ENCODE assay signal across 17 cellular contexts in genomic region chr3:73616056-73616455, GRCh38. TPM values are rescaled to one million over a fixed set of nuclear protein-coding genes. Genes with fewer than 3 reads are reported as not detected.
DNase-seq lines count a peak whose midpoint lies in the region; ATAC-seq and TF ChIP-seq lines count a peak whose summit lies in the region.
"Had no signal": no experiment of that assay in that cellular context is flagged by ENCODE, and none has a peak within 500 bp of the region (broad histone marks: within the 10 kb centered on the region; RNA-seq: fewer than 3 reads in every experiment).

No MANE protein-coding gene starts in this region.

- no peaks in the 10 kb centered on the region for H3K36me3 ChIP-seq in esophagus muscularis mucosa
- no peaks in the 10 kb centered on the region for H3K36me3 ChIP-seq in gastrocnemius medialis
- H3K36me3 ChIP-seq in transverse colon, result no peaks in the 10 kb centered on the region
- H3K36me3 ChIP-seq: BE2C had no signal

- peaks cover 58 to 100% (median 95%) of the 10 kb centered on the region in 4 donors for H3K4me1 ChIP-seq in esophagus muscularis mucosa
- H3K4me1 ChIP-seq in gastrocnemius medialis, result peaks cover 80 to 84% of the 10 kb centered on the region in 2 donors
- H3K4me1 ChIP-seq in transverse colon, result peaks cover 0 to 50% (median 16%) of the 10 kb centered on the region in 4 donors
- H3K4me1 ChIP-seq: A549, BE2C had no signal

- no peak for TF ChIP-seq EP300 in esophagus muscularis mucosa (IDR thresholded peaks at IDR 0.05)
- TF ChIP-seq EP300 in transverse colon (IDR thresholded peaks at IDR 0.05; ENCODE audit: low read depth), result no peak

- TF ChIP-seq POLR2A in esophagus muscularis mucosa (IDR thresholded peaks at IDR 0.05; ENCODE audit: low read depth) (no peak), gastrocnemius medialis (IDR thresholded peaks at IDR 0.05) (peak in 1 of 2 donors; percentile 44), transverse colon (IDR thresholded peaks at IDR 0.05) (no peak)

- DNase-seq in amniotic epithelial cell (ENCODE audit: low read depth) (peak; percentile 58), esophagus muscularis mucosa (ENCODE audit: extremely low spot score) (no peak), gastrocnemius medialis (peak in 1 of 2 donors; percentile 60), transverse colon (no peak), NCI-H1417 (lab: John Stamatoyannopoulos, UW) (no peak), hippocampal formation (lab: John Stamatoyannopoulos, UW) (no peak), NCI-H2227 treated with DMSO at 0.1 percent for 48 hours (lab: John Stamatoyannopoulos, UW) (no peak)
- DNase-seq: BE2C; CD8-positive, alpha-beta T cell; COR-L47; DMS153; DMS79 treated with DMSO at 0.1 percent for 48 hours; EL; GM23248 had no signal

- H3K27me3 ChIP-seq in esophagus muscularis mucosa (no peaks in the 10 kb centered on the region), gastrocnemius medialis (no peaks in the 10 kb centered on the region), transverse colon (no peaks in the 10 kb centered on the region)
- H3K27me3 ChIP-seq: BE2C had no signal

- intact Hi-C loops in esophagus muscularis mucosa (cut with DNase I), result loop anchor here (10.0 kb wide), 1 partner anchor 191 kb away; no protein-coding TSS in a partner anchor
- intact Hi-C loops in gastrocnemius medialis (cut with DNase I; ENCODE audit: low total_unique reads), result no loop called here
- intact Hi-C loops in transverse colon (cut with DNase I; ENCODE audit: low total_unique reads), result no loop called here

- TF ChIP-seq CTCF in esophagus muscularis mucosa (IDR thresholded peaks at IDR 0.05) (no peak), gastrocnemius medialis (IDR thresholded peaks at IDR 0.05 in 4 of 5, conservative IDR thresholded peaks at IDR 0.05 in 1 of 5) (no peak), transverse colon (IDR thresholded peaks at IDR 0.05) (no peak)

- H3K4me3 ChIP-seq in esophagus muscularis mucosa, result no peak overlapping the region
- H3K4me3 ChIP-seq in gastrocnemius medialis, result no peak overlapping the region
- no peak overlapping the region for H3K4me3 ChIP-seq in transverse colon
- H3K4me3 ChIP-seq: A549, GM23248 had no signal

- H3K9me3 ChIP-seq in esophagus muscularis mucosa, result no peaks in the 10 kb centered on the region
- no peaks in the 10 kb centered on the region for H3K9me3 ChIP-seq in gastrocnemius medialis
- H3K9me3 ChIP-seq in transverse colon, result no peaks in the 10 kb centered on the region
- H3K9me3 ChIP-seq: A549, BE2C had no signal

- WGBS in esophagus muscularis mucosa, result 80% methylated on average over 3 of the region's 3 CpGs
- 71 to 86% methylated on average over 3 of the region's 3 CpGs for WGBS in transverse colon (ENCODE audit: low coverage in 1 of 2), 2 donors

- in situ Hi-C loops in gastrocnemius medialis (cut with MboI; ENCODE audit: low sequenced_read_pairs in 4 of 4) (loop anchor here in 2 of 4 donors (5.0 kb wide), 2 partner anchors 99 to 104 kb away; no protein-coding TSS in a partner anchor), transverse colon (cut with MboI; ENCODE audit: low pct_ligation_motif_present in 1 of 4, low pct_unique_long_range_greater_than_20kb in 1 of 4, low sequenced_read_pairs in 3 of 4) (loop anchor here in 1 of 4 donors (25.0 kb wide), 1 partner anchor 104 kb away; no protein-coding TSS in a partner anchor)

- peak; percentile 46 to 71 for ATAC-seq in gastrocnemius medialis
- ATAC-seq: A549; CD8-positive, alpha-beta T cell had no signal

- H3K27ac ChIP-seq in esophagus muscularis mucosa (replicated peaks in 1 of 4) (peak overlapping the region; percentile 80 to 95 (median 89)), gastrocnemius medialis (peak overlapping the region; percentile 71 to 94 (median 84)), transverse colon (peak overlapping the region; percentile 38 to 93 (median 57))
- H3K27ac ChIP-seq: A549, C4-2B, HL-60 had no signal

RNA-seq across cellular contexts. Expression of gene PDZRN3, which starts 8.7 kb away (rescaled TPM):
- 100 to 1,000 TPM; 149 to 314 (median 220) TPM for total RNA-seq in esophagus muscularis mucosa
- total RNA-seq in gastrocnemius medialis, result 10 to 100 TPM in 3 of 4 donors, 1 to 10 TPM in 1; 9.1 to 30.3 (median 24.7) TPM
- 100 to 1,000 TPM in 2 of 4 donors, 10 to 100 TPM in 2; 31.9 to 191 (median 75.3) TPM for total RNA-seq in transverse colon
- total RNA-seq: CD8-positive, alpha-beta T cell had no signal
